10 cellular contexts compared by ENCODE assay signal in the genomic region with DNA sequence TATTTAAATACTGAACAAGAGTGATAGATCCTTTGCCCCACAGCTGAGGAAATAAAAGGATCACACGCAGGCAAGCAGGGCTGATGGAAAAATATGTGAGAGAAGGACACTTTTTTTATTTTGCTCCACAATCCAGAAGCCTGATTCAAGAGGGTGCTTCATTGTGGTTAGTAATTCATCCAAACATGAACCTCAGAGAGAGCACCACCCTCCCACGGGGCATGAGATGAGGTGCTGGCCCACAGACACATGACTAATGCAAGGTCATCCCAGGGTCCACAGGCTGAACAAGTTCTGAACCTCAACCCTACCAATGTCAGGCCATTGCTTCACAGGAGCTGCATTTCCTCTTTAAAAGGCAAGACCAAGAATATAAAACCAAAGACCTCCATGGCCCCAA.
DNase-seq lines count a peak whose midpoint lies in the region; ATAC-seq and TF ChIP-seq lines count a peak whose summit lies in the region.
"Had no signal": no experiment of that assay in that cellular context is flagged by ENCODE, and none has a peak within 500 bp of the region (broad histone marks: within the 10 kb centered on the region; RNA-seq: fewer than 3 reads in every experiment).

No MANE protein-coding gene starts in this region.

- peak; percentile 98 for DNase-seq in GM04503 (ENCODE audit: low read depth)
- peak; percentile 33 to 55 for DNase-seq in PC-9
- DNase-seq in fibroblast of peridontal ligament (ENCODE audit: extremely low read depth): peak; percentile 98
- DNase-seq in GM10248 (ENCODE audit: extremely low spot score): no peak
- no peak for DNase-seq in NCI-H345 (lab: John Stamatoyannopoulos, UW)
- DNase-seq: NCI-H748 treated with DMSO at 0.1 percent for 48 hours had no signal

- TF ChIP-seq CTCF in PC-9 (conservative IDR thresholded peaks at IDR 0.05) (no peak), GM10248 (IDR thresholded peaks at IDR 0.05; ENCODE audit: control extremely low read depth, extremely low read depth, low read depth, missing control alignments) (no peak)

- H3K4me3 ChIP-seq in PC-9 (no peak overlapping the region), skeletal muscle satellite cell (ENCODE audit: low read length) (peak overlapping the region; percentile 50)
- H3K4me3 ChIP-seq: prostate gland had no signal

- no TSS peak for BruUV-seq in PC-9 (replicated peaks; lab: Mats Ljungman, UMichigan)

- POLR2A ChIA-PET in PC-9 (lab: Charles Lee; ENCODE audit: unreplicated experiment): no interaction called here
- POLR2A ChIA-PET in GM10248 (lab: Yijun Ruan, JAX): no interaction called here

- intact Hi-C loops in PC-9 (cut with micrococcal nuclease; ENCODE audit: unreplicated experiment): no loop called here

- no peaks in the 10 kb centered on the region for H4K20me1 ChIP-seq in PC-9 (ENCODE audit: insufficient read depth)

- no peaks in the 10 kb centered on the region for H3K79me2 ChIP-seq in PC-9 (ENCODE audit: low read depth)

- H3K4me1 ChIP-seq in PC-9 (replicated peaks; ENCODE audit: insufficient read depth) (peaks cover 22% of the 10 kb centered on the region; the same call in 1 of the 2 replicates), skeletal muscle satellite cell (ENCODE audit: control insufficient read depth, insufficient read depth, low read length) (peaks cover 39% of the 10 kb centered on the region)
- H3K4me1 ChIP-seq: prostate gland had no signal

- H3K9ac ChIP-seq in skeletal muscle satellite cell (ENCODE audit: low read depth, low read length): peak overlapping the region; percentile 78

- no peak for ATAC-seq in GM18861 (IDR thresholded peaks at IDR 0.05; ENCODE audit: unreplicated experiment)
- ATAC-seq: activated CD4-positive, CD25-positive, alpha-beta regulatory T cell treated with anti-CD3 and anti-CD28 coated beads, Interleukin-2, amount 50 U/mL, for 24 hours had no signal

- no peaks in the 10 kb centered on the region for H3K36me3 ChIP-seq in PC-9 (ENCODE audit: low read depth)
- H3K36me3 ChIP-seq in skeletal muscle satellite cell (ENCODE audit: insufficient read depth, low read length): no peaks in the 10 kb centered on the region
- H3K36me3 ChIP-seq: prostate gland had no signal

- H3K9me3 ChIP-seq in PC-9 (ENCODE audit: insufficient read depth, low read depth) (peaks cover 4% of the 10 kb centered on the region; the same call in 1 of the 2 replicates), skeletal muscle satellite cell (replicated peaks; ENCODE audit: low read length) (no peaks in the 10 kb centered on the region)
- H3K9me3 ChIP-seq: prostate gland had no signal

- CTCF ChIA-PET in PC-9 (lab: Charles Lee): no interaction called here
- CTCF ChIA-PET in GM10248 (lab: Yijun Ruan, JAX): interaction anchor here (1.0 to 3.4 kb wide), 3 partner anchors 8 to 18 kb away, joined by 3 to 12 read pairs (median 7); no protein-coding TSS in a partner anchor

- H3K27me3 ChIP-seq in PC-9 (ENCODE audit: insufficient read depth, low read depth) (no peaks in the 10 kb centered on the region), skeletal muscle satellite cell (ENCODE audit: control insufficient read depth, insufficient read depth, low read length) (no peaks in the 10 kb centered on the region)

- no peaks in the 10 kb centered on the region for H3K9me2 ChIP-seq in PC-9 (ENCODE audit: insufficient read depth)

- no peak overlapping the region for H2AFZ ChIP-seq in PC-9

- H3F3A ChIP-seq in PC-9 (ENCODE audit: insufficient read depth, low read depth): no peaks in the 10 kb centered on the region

- H3K4me2 ChIP-seq in PC-9: no peak overlapping the region
- peak overlapping the region; percentile 69 for H3K4me2 ChIP-seq in skeletal muscle satellite cell (ENCODE audit: low read length)

- H3K27ac ChIP-seq in PC-9: no peak overlapping the region
- H3K27ac ChIP-seq: prostate gland had no signal

Comparison
In these comparisons a context has a peak if more than half of its experiments do, and no peak if none do; other contexts are left out.
1. DNase-seq: peak in GM04503 (single experiment), PC-9 (2 of 2) and fibroblast of peridontal ligament (single experiment); none in GM10248 (single experiment) and NCI-H345 (single experiment).